Comparison of ENCODE assay signal across 2 cellular contexts in the genomic region with DNA sequence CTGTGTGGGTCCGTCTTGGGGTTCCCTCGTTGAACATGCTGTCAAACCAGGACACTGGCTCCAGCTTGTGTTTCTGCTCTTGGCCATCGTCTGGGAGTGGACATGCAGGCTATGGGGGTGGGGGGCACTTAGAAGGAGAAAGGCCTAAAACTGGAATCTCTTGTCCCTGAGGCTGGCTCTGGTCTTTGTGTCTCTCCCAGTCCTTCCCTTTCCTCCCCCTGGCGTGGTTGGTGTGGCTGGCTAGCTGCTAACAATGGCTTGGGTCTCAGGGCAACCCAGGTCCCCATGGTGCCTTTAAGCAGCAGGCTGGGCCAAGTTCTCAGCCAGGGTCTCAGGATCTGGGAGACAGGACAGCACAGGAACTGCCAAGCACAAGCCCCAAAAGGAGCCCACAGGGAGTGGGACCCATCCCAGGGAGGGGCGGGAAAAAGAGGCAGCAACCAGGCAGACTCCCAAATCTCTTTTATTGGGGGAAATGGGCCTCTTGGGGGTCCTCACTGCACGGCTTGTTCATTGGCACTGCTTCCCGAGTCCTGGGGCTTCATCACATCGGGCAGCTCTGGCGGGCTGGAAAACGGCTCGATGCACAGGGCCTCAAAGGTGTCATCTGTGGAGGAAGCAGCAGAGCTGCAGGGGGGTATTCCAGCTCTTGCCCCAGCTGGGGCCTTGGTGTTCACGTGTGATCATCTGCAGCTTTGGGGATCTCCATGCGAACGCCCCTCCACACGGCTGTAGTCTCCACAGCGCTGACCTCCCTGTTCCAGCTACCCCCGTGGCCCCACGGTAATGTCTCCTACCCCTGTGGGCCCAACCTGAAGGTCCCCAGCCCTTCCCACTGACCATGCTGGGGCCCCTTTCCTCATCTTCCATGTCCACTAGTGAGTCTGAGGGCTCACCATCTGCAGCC.
A peak's percentile ranks its signal among the peaks of the same experiment; 100 is the strongest.
TF ChIP-seq lines count a peak whose summit lies in the region.

No MANE protein-coding gene starts in this region.

TF ChIP-seq in PFSK-1, 5 proteins besides CTCF, POLR2A, EP300 and RAD21:
- TF ChIP-seq POLR2AphosphoS5 (IDR thresholded peaks at IDR 0.05; ENCODE audit: low read depth, low read length) (peak; percentile 35), FOXP2 (optimal IDR thresholded peaks at IDR 0.05; ENCODE audit: borderline replicate concordance, extremely low read depth, extremely low read length, insufficient read depth) (no peak)

TF ChIP-seq in endothelial cell of umbilical vein, 7 proteins besides CTCF, POLR2A, EP300 and RAD21:
- TF ChIP-seq MYC (IDR thresholded peaks at IDR 0.05; ENCODE audit: low read depth, low read length): no peak
- no peak for TF ChIP-seq EZH2 (IDR thresholded peaks at IDR 0.05; ENCODE audit: borderline replicate concordance, low read depth, low read length, severe bottlenecking)
- TF ChIP-seq FOS (IDR thresholded peaks at IDR 0.05; ENCODE audit: borderline replicate concordance, insufficient read depth, low read length): no peak
- TF ChIP-seq POLR2AphosphoS5 (IDR thresholded peaks at IDR 0.05; ENCODE audit: insufficient read depth, low read depth, low read length): peak; percentile 13
- no peak for TF ChIP-seq JUN (IDR thresholded peaks at IDR 0.05; ENCODE audit: borderline replicate concordance, insufficient read depth, insufficient read length, low read depth)
- TF ChIP-seq GATA2 (IDR thresholded peaks at IDR 0.05; ENCODE audit: insufficient read depth, insufficient read length, low read depth, low read length): no peak
